Comparison of ENCODE assay signal across 9 cellular contexts in genomic region chr14:87916886-87917275, GRCh38.
"Had no signal": no experiment of that assay in that cellular context is flagged by ENCODE, and none has a peak within 500 bp of the region (broad histone marks: within the 10 kb centered on the region; RNA-seq: fewer than 3 reads in every experiment).

No MANE protein-coding gene starts in this region.

- H3K9me3 ChIP-seq: HAP-1 had no signal

- H3K4me2 ChIP-seq: GM23338, KMS-11 had no signal

- H3K27ac ChIP-seq: HL-60, KMS-11 had no signal

- H3K4me1 ChIP-seq: HAP-1 had no signal

- ATAC-seq: HCT116, HepG2 had no signal

- H3K4me3 Mint-ChIP-seq: GM23338, HFFc6, IgD-negative memory B cell had no signal

- DNase-seq: HFFc6, KBM-7 had no signal

- H2AFZ ChIP-seq: GM23338 had no signal

- H3K4me3 ChIP-seq: GM23338, HAP-1 had no signal

- H3K9ac ChIP-seq: KMS-11 had no signal

- H3K4me1 Mint-ChIP-seq: GM23338, IgD-negative memory B cell had no signal

- H3K36me3 ChIP-seq: HAP-1 had no signal

- H3K27ac Mint-ChIP-seq: GM23338, HFFc6, IgD-negative memory B cell had no signal
